19 cellular contexts compared by ENCODE assay signal in genomic region chr15:91928676-91929075, GRCh38.
"Had no signal": no experiment of that assay in that cellular context is flagged by ENCODE, and none has a peak within 500 bp of the region (broad histone marks: within the 10 kb centered on the region; RNA-seq: fewer than 3 reads in every experiment).

No MANE protein-coding gene starts in this region.

- H3K27me3 ChIP-seq: dorsolateral prefrontal cortex, gastroesophageal sphincter, heart right ventricle, right lobe of liver had no signal

- ATAC-seq: left lobe of liver; right lobe of liver; stimulated activated naive CD8-positive, alpha-beta T cell treated with anti-CD3 and anti-CD28 coated beads, Interleukin-15, Interleukin-2, amounts not matched to agents 100 U/mL and 50 U/mL, for 24 hours; T-helper 17 cell had no signal

- DNase-seq: activated CD4-positive, alpha-beta memory T cell treated with anti-CD3 and anti-CD28 coated beads for 36 hours; activated naive CD4-positive, alpha-beta T cell treated with anti-CD3 and anti-CD28 coated beads, Interleukin-2, amount 10 ng/mL, durations not matched to agents 7 days and 5 days; activated T-cell treated with anti-CD3 and anti-CD28 coated beads, Interleukin-2, amount 50 U/mL, for 24 hours; dorsolateral prefrontal cortex; endodermal cell; erythroblast; heart right ventricle; mesendoderm; nephron progenitor cell; psoas muscle; right lobe of liver; stimulated activated CD4-positive, alpha-beta T cell treated with anti-CD3 and anti-CD28 coated beads, Interleukin-4, amount 100 ng/mL, for 4 hours; stimulated activated CD8-positive, alpha-beta memory T cell treated with anti-CD3 and anti-CD28 coated beads, Interleukin-4, amount 100 ng/mL, for 48 hours; stimulated activated naive CD8-positive, alpha-beta T cell treated with anti-CD3 and anti-CD28 coated beads, Interleukin-15, Interleukin-2, amounts not matched to agents 100 U/mL and 50 U/mL, for 24 hours; T-helper 17 cell; WERI-Rb-1 had no signal

- H3K4me1 ChIP-seq: right lobe of liver had no signal

- H3K9me3 ChIP-seq: gastroesophageal sphincter, psoas muscle, right lobe of liver had no signal

- H3K4me3 ChIP-seq: dorsolateral prefrontal cortex, gastroesophageal sphincter, heart right ventricle, psoas muscle, right lobe of liver, smooth muscle cell had no signal

- H3K36me3 ChIP-seq: gastroesophageal sphincter, heart right ventricle, right lobe of liver, WERI-Rb-1 had no signal

- H3K27ac ChIP-seq: psoas muscle, right lobe of liver, WERI-Rb-1 had no signal
